9 cellular contexts compared by ENCODE assay signal in genomic region chr20:36792422-36792821, GRCh38. TPM values are rescaled to one million over a fixed set of nuclear protein-coding genes. Genes with fewer than 3 reads are reported as not detected.
DNase-seq lines count a peak whose midpoint lies in the region; ATAC-seq and TF ChIP-seq lines count a peak whose summit lies in the region.
"Had no signal": no experiment of that assay in that cellular context is flagged by ENCODE, and none has a peak within 500 bp of the region (broad histone marks: within the 10 kb centered on the region; RNA-seq: fewer than 3 reads in every experiment).

No MANE protein-coding gene starts in this region.

- peak; percentile 17 for DNase-seq in NCI-H510A (lab: John Stamatoyannopoulos, UW)
- no peak for DNase-seq in NCI-H510A treated with DMSO at 0.1 percent for 48 hours (lab: John Stamatoyannopoulos, UW)
- DNase-seq in NAMALWA (ENCODE audit: low spot score) = peak; percentile 85
- peak in 32 of 58 donors; percentile 1 to 41 (median 15) for DNase-seq in anterior cingulate cortex (lab: John Stamatoyannopoulos, UW)
- peak; percentile 76 for DNase-seq in kidney epithelial cell (ENCODE audit: low read depth)
- DNase-seq in stimulated activated CD4-positive, alpha-beta T cell treated with anti-CD3 and anti-CD28 coated beads, Interleukin-4, amount 100 ng/mL, for 1 hour = no peak
- DNase-seq in COLO668 (lab: John Stamatoyannopoulos, UW; ENCODE audit: unreplicated experiment) = no peak

- TF ChIP-seq CTCF in kidney epithelial cell (IDR thresholded peaks at IDR 0.05; ENCODE audit: insufficient read depth, low read length, poor library complexity, severe bottlenecking) = peak; percentile 78

- no peak overlapping the region for H3K4me3 ChIP-seq in kidney epithelial cell (ENCODE audit: low read depth, low read length)

- H3K36me3 ChIP-seq in kidney epithelial cell (ENCODE audit: control insufficient read depth, insufficient read depth, low read length) = peaks cover 2% of the 10 kb centered on the region

- no peaks in the 10 kb centered on the region for H3K27me3 ChIP-seq in kidney epithelial cell (ENCODE audit: control insufficient read depth, insufficient read depth, low read length)

- no peak for ATAC-seq in HG03521 (IDR thresholded peaks at IDR 0.05; ENCODE audit: unreplicated experiment)
- ATAC-seq: activated T-cell treated with anti-CD3 and anti-CD28 coated beads, Interleukin-2, amount 50 U/mL, for 72 hours had no signal

RNA-seq across cellular contexts. Expression of gene DSN1, which starts 18.9 kb away (rescaled TPM):
- total RNA-seq in kidney epithelial cell = 8.4 and 9.5 TPM in 2 replicates

RNA-seq across cellular contexts. Expression of gene NDRG3, which starts 46.5 kb away (rescaled TPM):
- 17.2 and 20.2 TPM in 2 replicates for total RNA-seq in kidney epithelial cell

Comparison
In these comparisons a context has a peak if more than half of its experiments do, and no peak if none do; other contexts are left out.
1. DNase-seq: peak in NCI-H510A (single experiment), NAMALWA (single experiment), anterior cingulate cortex (32 of 58) and kidney epithelial cell (single experiment); none in NCI-H510A treated with DMSO at 0.1 percent for 48 hours (single experiment), stimulated activated CD4-positive, alpha-beta T cell treated with anti-CD3 and anti-CD28 coated beads, Interleukin-4, amount 100 ng/mL, for 1 hour (single experiment) and COLO668 (single experiment).